ENCODE assay signal across 12 cellular contexts in the genomic region with DNA sequence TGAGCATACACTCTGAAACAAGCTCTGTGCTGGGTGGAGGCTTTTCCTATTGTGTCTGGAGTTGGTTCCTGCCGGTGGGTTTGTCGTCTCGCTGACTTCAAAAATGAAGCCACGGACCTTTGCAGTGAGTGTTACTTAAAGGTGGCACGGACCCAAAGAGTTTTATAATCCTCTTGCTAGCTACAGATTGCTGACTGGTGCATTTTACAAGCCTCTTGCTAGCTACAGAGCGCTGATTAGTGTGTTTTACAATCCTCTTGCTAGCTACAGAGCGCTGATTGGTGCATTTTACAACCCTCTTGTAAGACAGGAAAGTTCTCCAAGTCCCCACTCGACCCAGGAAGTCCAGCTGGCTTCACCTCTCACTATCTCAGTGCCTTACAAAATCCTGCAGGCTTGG. TPM values are rescaled to one million over a fixed set of nuclear protein-coding genes. Genes with fewer than 3 reads are reported as not detected.
"Had no signal": no experiment of that assay in that cellular context is flagged by ENCODE, and none has a peak within 500 bp of the region (broad histone marks: within the 10 kb centered on the region; RNA-seq: fewer than 3 reads in every experiment).

No MANE protein-coding gene starts in this region.

- H3K4me2 ChIP-seq: GM23338 had no signal

- H3K36me3 ChIP-seq: HAP-1 had no signal

- DNase-seq: GM23248, GOT3, H7, H9, HCEC 1CT, HFFc6 had no signal

- H3K9ac ChIP-seq: GM23248 had no signal

- H3K4me1 Mint-ChIP-seq: GM23338, H9 had no signal

- FAIRE-seq: H1, H54 had no signal

- H3K4me1 ChIP-seq: HAP-1 had no signal

- ATAC-seq: GM23338, HCT116 had no signal

- H3K4me3 ChIP-seq: GM23248, GM23338, HAP-1 had no signal

- H3K27ac ChIP-seq: GM23248 had no signal

- H3K27ac Mint-ChIP-seq: GM23338, H9, HFFc6 had no signal

- H2AFZ ChIP-seq: GM23248, GM23338 had no signal

- H3K4me3 Mint-ChIP-seq: GM23338, H9, HFFc6 had no signal

- H3K9me3 ChIP-seq: HAP-1 had no signal

RNA-seq across cellular contexts. Expression of a gene that starts 15.3 kb away (rescaled TPM):
- total RNA-seq: GM23248, GM23338, H1, H4, H7, H9, HFFc6 had no signal
- polyA plus RNA-seq: GM23248 had no signal
